Comparison of ENCODE assay signal across 8 cellular contexts in genomic region chr3:88003115-88003755, GRCh38. TPM values are rescaled to one million over a fixed set of nuclear protein-coding genes. Genes with fewer than 3 reads are reported as not detected.
DNase-seq lines count a peak whose midpoint lies in the region; ATAC-seq and TF ChIP-seq lines count a peak whose summit lies in the region.

No MANE protein-coding gene starts in this region.

- no peaks in the 10 kb centered on the region for H3K9me3 ChIP-seq in Loucy (ENCODE audit: insufficient read depth, low read depth, low read length)
- no peaks in the 10 kb centered on the region for H3K9me3 ChIP-seq in adrenal gland (replicated peaks in 1 of 3)

- H3K4me3 Mint-ChIP-seq in immature natural killer cell (no peak overlapping the region), type B pancreatic cell (no peak overlapping the region)

- H3K9ac ChIP-seq in Loucy (ENCODE audit: low read depth, low read length, poor library complexity, severe bottlenecking): no peak overlapping the region

- no peak for ATAC-seq in GM19328 (IDR thresholded peaks at IDR 0.05; ENCODE audit: unreplicated experiment)

- H2AFZ ChIP-seq in Loucy (ENCODE audit: low read length): no peak overlapping the region

- H3F3A ChIP-seq in Loucy (ENCODE audit: low read depth): no peaks in the 10 kb centered on the region

- H3K4me1 ChIP-seq in Loucy (ENCODE audit: insufficient read depth, low read length, poor library complexity, severe bottlenecking): no peaks in the 10 kb centered on the region
- H3K4me1 ChIP-seq in adrenal gland (replicated peaks in 1 of 2): no peaks in the 10 kb centered on the region

- H3K27ac ChIP-seq in adrenal gland: no peak overlapping the region

- H3K9me3 Mint-ChIP-seq in immature natural killer cell (no peaks in the 10 kb centered on the region), type B pancreatic cell (no peaks in the 10 kb centered on the region)

- H3K36me3 ChIP-seq in Loucy (ENCODE audit: insufficient read depth, low read length): no peaks in the 10 kb centered on the region
- H3K36me3 ChIP-seq in adrenal gland (replicated peaks in 1 of 2): no peaks in the 10 kb centered on the region

- H3K27me3 ChIP-seq in Loucy (ENCODE audit: insufficient read depth, low read length, poor library complexity, severe bottlenecking) (no peaks in the 10 kb centered on the region), adrenal gland (no peaks in the 10 kb centered on the region)

- no peak overlapping the region for H3K4me2 ChIP-seq in Loucy (ENCODE audit: low read depth, low read length, poor library complexity, severe bottlenecking)

- peak; percentile 28 for DNase-seq in AG20443 (ENCODE audit: low spot score)
- no peak for DNase-seq in GM12864 (ENCODE audit: low read depth)
- peak in 2 of 7 donors; percentile 21 to 33 for DNase-seq in adrenal gland
- DNase-seq in immature natural killer cell: peak in 2 of 3 donors; percentile 24 to 28
- DNase-seq in type B pancreatic cell (ENCODE audit: extremely low spot score, unreplicated experiment): no peak
- DNase-seq in 8988T: no peak

- intact Hi-C loops in adrenal gland (cut with DNase I): loop anchor here in 1 of 2 donors (5.0 kb wide), 1 partner anchor 651 kb away; no protein-coding TSS in a partner anchor

- H3K27me3 Mint-ChIP-seq in immature natural killer cell (ENCODE audit: low read depth in 3 of 3) (peaks cover 3 to 10% (median 6%) of the 10 kb centered on the region in 3 donors), type B pancreatic cell (no peaks in the 10 kb centered on the region)

- H3K27ac Mint-ChIP-seq in immature natural killer cell: no peak overlapping the region
- H3K27ac Mint-ChIP-seq in type B pancreatic cell: no peak overlapping the region

- H3K36me3 Mint-ChIP-seq in immature natural killer cell (no peaks in the 10 kb centered on the region), type B pancreatic cell (no peaks in the 10 kb centered on the region)

- TF ChIP-seq CTCF in GM12864 (IDR thresholded peaks at IDR 0.05; ENCODE audit: low read depth, low read length, missing control alignments) (peak; percentile 65), Loucy (conservative IDR thresholded peaks at IDR 0.05; ENCODE audit: low read length) (peak; percentile 89), adrenal gland (IDR thresholded peaks at IDR 0.05) (peak; percentile 58 to 76 (median 74)), type B pancreatic cell (conservative IDR thresholded peaks at IDR 0.05) (peak; percentile 90)

- no peaks in the 10 kb centered on the region for H3K79me2 ChIP-seq in Loucy (ENCODE audit: insufficient read depth, low read length)

- no peak overlapping the region for H3K4me3 ChIP-seq in GM12864 (ENCODE audit: low read depth, low read length)
- H3K4me3 ChIP-seq in Loucy (ENCODE audit: low read length, poor library complexity, severe bottlenecking): no peak overlapping the region
- H3K4me3 ChIP-seq in adrenal gland: no peak overlapping the region

- no peaks in the 10 kb centered on the region for H4K20me1 ChIP-seq in Loucy (ENCODE audit: insufficient read depth, low read length, poor library complexity, severe bottlenecking)

- no peaks in the 10 kb centered on the region for H3K9me2 ChIP-seq in Loucy (replicated peaks; ENCODE audit: low read depth, low read length)

- peaks cover 8 to 10% of the 10 kb centered on the region in 2 donors for H3K4me1 Mint-ChIP-seq in immature natural killer cell
- no peaks in the 10 kb centered on the region for H3K4me1 Mint-ChIP-seq in type B pancreatic cell (ENCODE audit: unreplicated experiment)

- no peak for TF ChIP-seq POLR2A in adrenal gland (IDR thresholded peaks at IDR 0.05)

- WGBS in adrenal gland, 4 donors: 37 to 43% (median 38%) methylated on average over 6 of the region's 6 CpGs

RNA-seq across cellular contexts. Expression of gene CGGBP1, which starts 55.6 kb away (rescaled TPM):
- total RNA-seq in adrenal gland (10 to 100 TPM; 36.7 to 83.6 (median 59.1) TPM), type B pancreatic cell (ENCODE audit: low replicate concordance) (53.4 and 88.9 TPM in 2 replicates)
- polyA plus RNA-seq in adrenal gland (10 to 100 TPM; 35.7 to 56.5 (median 52.0) TPM), immature natural killer cell (100 to 1,000 TPM in 1 of 3 donors, 10 to 100 TPM in 2; 77.5 to 105 (median 81.8) TPM)

RNA-seq across cellular contexts. Expression of gene ZNF654, which starts 55.8 kb away (rescaled TPM):
- total RNA-seq in adrenal gland: 10 to 100 TPM in 7 of 8 donors, 1 to 10 TPM in 1; 5.1 to 18.6 (median 12.4) TPM
- 1 to 10 TPM; 2.5 to 9.1 (median 3.1) TPM for polyA plus RNA-seq in adrenal gland
- polyA plus RNA-seq in immature natural killer cell: 10 to 100 TPM in 1 of 3 donors, 1 to 10 TPM in 2; 7.0 to 13.6 (median 7.5) TPM
- 14.4 and 15.3 TPM in 2 replicates for total RNA-seq in type B pancreatic cell (ENCODE audit: low replicate concordance)

Comparison
In these comparisons a context has a peak if more than half of its experiments do, and no peak if none do; other contexts are left out.
1. DNase-seq: peak in AG20443 (single experiment) and immature natural killer cell (2 of 3); none in GM12864 (single experiment), type B pancreatic cell (single experiment) and 8988T (single experiment).
2. Peak in every context shown above with its lines, with median percentiles within 50 percentile points of each other: CTCF ChIP-seq.